Comparison of ENCODE assay signal across 3 cellular contexts in the genomic region with DNA sequence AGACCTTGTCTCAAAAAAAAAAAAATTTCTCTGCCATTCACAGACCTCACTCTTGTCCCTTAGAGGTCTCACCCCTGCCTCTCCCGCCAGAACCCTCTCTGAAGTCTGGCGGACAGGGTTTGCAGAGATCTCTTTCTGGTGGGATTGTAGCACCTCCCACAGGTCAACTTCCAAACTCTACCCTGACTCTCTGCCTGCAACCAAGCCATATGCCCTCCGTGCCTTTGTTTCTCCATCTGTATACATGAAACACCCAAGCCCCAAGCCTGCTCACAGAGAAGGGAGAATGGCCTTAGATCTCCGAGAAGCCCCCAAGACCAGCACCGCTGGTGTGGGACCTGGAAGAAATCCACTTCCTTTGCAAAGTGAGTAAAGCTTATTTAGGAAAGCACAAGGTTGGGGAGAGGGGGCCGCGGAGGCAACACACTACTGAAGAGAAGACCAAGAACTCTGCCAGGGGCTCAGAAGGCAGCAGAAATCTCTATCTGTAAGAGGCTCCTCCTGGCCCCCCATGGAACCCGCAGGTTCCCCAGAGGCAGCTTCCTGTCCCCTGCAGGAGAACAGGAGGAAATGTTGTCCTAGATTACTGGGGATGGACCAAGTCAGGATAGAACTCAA.
TF ChIP-seq lines count a peak whose summit lies in the region.

No MANE protein-coding gene starts in this region.

TF ChIP-seq in SK-N-SH, 30 proteins besides CTCF, POLR2A, EP300 and RAD21 (continues in another document):
- TF ChIP-seq, protein P1, sequence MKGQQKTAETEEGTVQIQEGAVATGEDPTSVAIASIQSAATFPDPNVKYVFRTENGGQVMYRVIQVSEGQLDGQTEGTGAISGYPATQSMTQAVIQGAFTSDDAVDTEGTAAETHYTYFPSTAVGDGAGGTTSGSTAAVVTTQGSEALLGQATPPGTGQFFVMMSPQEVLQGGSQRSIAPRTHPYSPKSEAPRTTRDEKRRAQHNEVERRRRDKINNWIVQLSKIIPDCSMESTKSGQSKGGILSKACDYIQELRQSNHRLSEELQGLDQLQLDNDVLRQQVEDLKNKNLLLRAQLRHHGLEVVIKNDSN (IDR thresholded peaks at IDR 0.05; ENCODE audit: borderline replicate concordance, low read depth), result no peak
- no peak for TF ChIP-seq MEF2A (IDR thresholded peaks at IDR 0.05; ENCODE audit: borderline replicate concordance, low read depth)
- no peak for TF ChIP-seq TAF1 (IDR thresholded peaks at IDR 0.05; ENCODE audit: borderline replicate concordance, low read depth, low read length)
- no peak for TF ChIP-seq RXRA (IDR thresholded peaks at IDR 0.05; ENCODE audit: borderline replicate concordance, low read depth)
- TF ChIP-seq USF2 (IDR thresholded peaks at IDR 0.05; ENCODE audit: borderline replicate concordance, low read depth, low read length), result no peak
- TF ChIP-seq GATA2 (CRISPR knock-in tag; IDR thresholded peaks at IDR 0.05), result no peak
- TF ChIP-seq POLR2AphosphoS5 (IDR thresholded peaks at IDR 0.05; ENCODE audit: low read depth, low read length), result no peak
- TF ChIP-seq FOSL2 (IDR thresholded peaks at IDR 0.05; ENCODE audit: borderline replicate concordance, low read depth), result no peak
- TF ChIP-seq TCF12 (IDR thresholded peaks at IDR 0.05), result no peak
- no peak for TF ChIP-seq REST (IDR thresholded peaks at IDR 0.05; ENCODE audit: low read depth, low read length)
- no peak for TF ChIP-seq IRF3 (IDR thresholded peaks at IDR 0.05; ENCODE audit: low read depth, low read length)
- no peak for TF ChIP-seq YY1 (IDR thresholded peaks at IDR 0.05; ENCODE audit: low read depth)

TF ChIP-seq in SK-N-SH treated with all-trans-retinoic acid at 6 μM for 48 hours, 23 proteins besides CTCF, POLR2A, EP300 and RAD21:
- TF ChIP-seq ZFP3 (CRISPR knock-in tag; IDR thresholded peaks at IDR 0.05) (no peak), CSDC2 (CRISPR knock-in tag; IDR thresholded peaks at IDR 0.05) (no peak), ZNF8 (CRISPR knock-in tag; IDR thresholded peaks at IDR 0.05) (no peak), CSRNP3 (CRISPR knock-in tag; IDR thresholded peaks at IDR 0.05) (no peak), OSR1 (CRISPR knock-in tag; IDR thresholded peaks at IDR 0.05) (no peak), SNAI2 (CRISPR knock-in tag; IDR thresholded peaks at IDR 0.05) (no peak), TCF4 (CRISPR knock-in tag; IDR thresholded peaks at IDR 0.05; ENCODE audit: borderline replicate concordance) (no peak), ESRRG (CRISPR knock-in tag; IDR thresholded peaks at IDR 0.05) (no peak), ZFP30 (CRISPR knock-in tag; IDR thresholded peaks at IDR 0.05) (no peak), ZNF565 (CRISPR knock-in tag; conservative IDR thresholded peaks at IDR 0.05; ENCODE audit: low read depth) (no peak), PPARA (CRISPR knock-in tag; IDR thresholded peaks at IDR 0.05; ENCODE audit: borderline replicate concordance) (no peak), ISL1 (CRISPR knock-in tag; IDR thresholded peaks at IDR 0.05) (no peak)
- TF ChIP-seq, protein P2, sequence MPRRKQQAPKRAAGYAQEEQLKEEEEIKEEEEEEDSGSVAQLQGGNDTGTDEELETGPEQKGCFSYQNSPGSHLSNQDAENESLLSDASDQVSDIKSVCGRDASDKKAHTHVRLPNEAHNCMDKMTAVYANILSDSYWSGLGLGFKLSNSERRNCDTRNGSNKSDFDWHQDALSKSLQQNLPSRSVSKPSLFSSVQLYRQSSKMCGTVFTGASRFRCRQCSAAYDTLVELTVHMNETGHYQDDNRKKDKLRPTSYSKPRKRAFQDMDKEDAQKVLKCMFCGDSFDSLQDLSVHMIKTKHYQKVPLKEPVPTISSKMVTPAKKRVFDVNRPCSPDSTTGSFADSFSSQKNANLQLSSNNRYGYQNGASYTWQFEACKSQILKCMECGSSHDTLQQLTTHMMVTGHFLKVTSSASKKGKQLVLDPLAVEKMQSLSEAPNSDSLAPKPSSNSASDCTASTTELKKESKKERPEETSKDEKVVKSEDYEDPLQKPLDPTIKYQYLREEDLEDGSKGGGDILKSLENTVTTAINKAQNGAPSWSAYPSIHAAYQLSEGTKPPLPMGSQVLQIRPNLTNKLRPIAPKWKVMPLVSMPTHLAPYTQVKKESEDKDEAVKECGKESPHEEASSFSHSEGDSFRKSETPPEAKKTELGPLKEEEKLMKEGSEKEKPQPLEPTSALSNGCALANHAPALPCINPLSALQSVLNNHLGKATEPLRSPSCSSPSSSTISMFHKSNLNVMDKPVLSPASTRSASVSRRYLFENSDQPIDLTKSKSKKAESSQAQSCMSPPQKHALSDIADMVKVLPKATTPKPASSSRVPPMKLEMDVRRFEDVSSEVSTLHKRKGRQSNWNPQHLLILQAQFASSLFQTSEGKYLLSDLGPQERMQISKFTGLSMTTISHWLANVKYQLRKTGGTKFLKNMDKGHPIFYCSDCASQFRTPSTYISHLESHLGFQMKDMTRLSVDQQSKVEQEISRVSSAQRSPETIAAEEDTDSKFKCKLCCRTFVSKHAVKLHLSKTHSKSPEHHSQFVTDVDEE (CRISPR knock-in tag; IDR thresholded peaks at IDR 0.05), result no peak
- TF ChIP-seq, protein P3, sequence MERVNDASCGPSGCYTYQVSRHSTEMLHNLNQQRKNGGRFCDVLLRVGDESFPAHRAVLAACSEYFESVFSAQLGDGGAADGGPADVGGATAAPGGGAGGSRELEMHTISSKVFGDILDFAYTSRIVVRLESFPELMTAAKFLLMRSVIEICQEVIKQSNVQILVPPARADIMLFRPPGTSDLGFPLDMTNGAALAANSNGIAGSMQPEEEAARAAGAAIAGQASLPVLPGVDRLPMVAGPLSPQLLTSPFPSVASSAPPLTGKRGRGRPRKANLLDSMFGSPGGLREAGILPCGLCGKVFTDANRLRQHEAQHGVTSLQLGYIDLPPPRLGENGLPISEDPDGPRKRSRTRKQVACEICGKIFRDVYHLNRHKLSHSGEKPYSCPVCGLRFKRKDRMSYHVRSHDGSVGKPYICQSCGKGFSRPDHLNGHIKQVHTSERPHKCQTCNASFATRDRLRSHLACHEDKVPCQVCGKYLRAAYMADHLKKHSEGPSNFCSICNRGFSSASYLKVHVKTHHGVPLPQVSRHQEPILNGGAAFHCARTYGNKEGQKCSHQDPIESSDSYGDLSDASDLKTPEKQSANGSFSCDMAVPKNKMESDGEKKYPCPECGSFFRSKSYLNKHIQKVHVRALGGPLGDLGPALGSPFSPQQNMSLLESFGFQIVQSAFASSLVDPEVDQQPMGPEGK (CRISPR knock-in tag; IDR thresholded peaks at IDR 0.05; ENCODE audit: borderline replicate concordance), result no peak
TF ChIP-seq in SK-N-SH treated with all-trans-retinoic acid at 6 μM for 48 hours: peak in this region for 0.

TF ChIP-seq in WTC11, 78 proteins besides CTCF, POLR2A, EP300 and RAD21:
- TF ChIP-seq, protein P4, sequence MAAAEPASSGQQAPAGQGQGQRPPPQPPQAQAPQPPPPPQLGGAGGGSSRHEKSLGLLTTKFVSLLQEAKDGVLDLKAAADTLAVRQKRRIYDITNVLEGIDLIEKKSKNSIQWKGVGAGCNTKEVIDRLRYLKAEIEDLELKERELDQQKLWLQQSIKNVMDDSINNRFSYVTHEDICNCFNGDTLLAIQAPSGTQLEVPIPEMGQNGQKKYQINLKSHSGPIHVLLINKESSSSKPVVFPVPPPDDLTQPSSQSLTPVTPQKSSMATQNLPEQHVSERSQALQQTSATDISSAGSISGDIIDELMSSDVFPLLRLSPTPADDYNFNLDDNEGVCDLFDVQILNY (CRISPR knock-in tag; IDR thresholded peaks at IDR 0.05), result no peak
- TF ChIP-seq USF2 (CRISPR knock-in tag; IDR thresholded peaks at IDR 0.05) (no peak), ZNF416 (CRISPR knock-in tag; IDR thresholded peaks at IDR 0.05) (no peak), IRF1 (CRISPR knock-in tag; IDR thresholded peaks at IDR 0.05) (no peak), ESRRA (CRISPR knock-in tag; IDR thresholded peaks at IDR 0.05; ENCODE audit: borderline replicate concordance) (no peak), ZNF263 (CRISPR knock-in tag; IDR thresholded peaks at IDR 0.05; ENCODE audit: low read depth) (no peak), GABPB1 (CRISPR knock-in tag; IDR thresholded peaks at IDR 0.05) (no peak), NR3C1 (CRISPR knock-in tag; conservative IDR thresholded peaks at IDR 0.05; ENCODE audit: low read depth) (no peak)
- TF ChIP-seq, protein P5, sequence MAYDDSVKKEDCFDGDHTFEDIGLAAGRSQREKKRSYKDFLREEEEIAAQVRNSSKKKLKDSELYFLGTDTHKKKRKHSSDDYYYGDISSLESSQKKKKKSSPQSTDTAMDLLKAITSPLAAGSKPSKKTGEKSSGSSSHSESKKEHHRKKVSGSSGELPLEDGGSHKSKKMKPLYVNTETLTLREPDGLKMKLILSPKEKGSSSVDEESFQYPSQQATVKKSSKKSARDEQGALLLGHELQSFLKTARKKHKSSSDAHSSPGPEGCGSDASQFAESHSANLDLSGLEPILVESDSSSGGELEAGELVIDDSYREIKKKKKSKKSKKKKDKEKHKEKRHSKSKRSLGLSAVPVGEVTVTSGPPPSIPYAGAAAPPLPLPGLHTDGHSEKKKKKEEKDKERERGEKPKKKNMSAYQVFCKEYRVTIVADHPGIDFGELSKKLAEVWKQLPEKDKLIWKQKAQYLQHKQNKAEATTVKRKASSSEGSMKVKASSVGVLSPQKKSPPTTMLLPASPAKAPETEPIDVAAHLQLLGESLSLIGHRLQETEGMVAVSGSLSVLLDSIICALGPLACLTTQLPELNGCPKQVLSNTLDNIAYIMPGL (CRISPR knock-in tag; IDR thresholded peaks at IDR 0.05), result no peak
- TF ChIP-seq, protein P6, sequence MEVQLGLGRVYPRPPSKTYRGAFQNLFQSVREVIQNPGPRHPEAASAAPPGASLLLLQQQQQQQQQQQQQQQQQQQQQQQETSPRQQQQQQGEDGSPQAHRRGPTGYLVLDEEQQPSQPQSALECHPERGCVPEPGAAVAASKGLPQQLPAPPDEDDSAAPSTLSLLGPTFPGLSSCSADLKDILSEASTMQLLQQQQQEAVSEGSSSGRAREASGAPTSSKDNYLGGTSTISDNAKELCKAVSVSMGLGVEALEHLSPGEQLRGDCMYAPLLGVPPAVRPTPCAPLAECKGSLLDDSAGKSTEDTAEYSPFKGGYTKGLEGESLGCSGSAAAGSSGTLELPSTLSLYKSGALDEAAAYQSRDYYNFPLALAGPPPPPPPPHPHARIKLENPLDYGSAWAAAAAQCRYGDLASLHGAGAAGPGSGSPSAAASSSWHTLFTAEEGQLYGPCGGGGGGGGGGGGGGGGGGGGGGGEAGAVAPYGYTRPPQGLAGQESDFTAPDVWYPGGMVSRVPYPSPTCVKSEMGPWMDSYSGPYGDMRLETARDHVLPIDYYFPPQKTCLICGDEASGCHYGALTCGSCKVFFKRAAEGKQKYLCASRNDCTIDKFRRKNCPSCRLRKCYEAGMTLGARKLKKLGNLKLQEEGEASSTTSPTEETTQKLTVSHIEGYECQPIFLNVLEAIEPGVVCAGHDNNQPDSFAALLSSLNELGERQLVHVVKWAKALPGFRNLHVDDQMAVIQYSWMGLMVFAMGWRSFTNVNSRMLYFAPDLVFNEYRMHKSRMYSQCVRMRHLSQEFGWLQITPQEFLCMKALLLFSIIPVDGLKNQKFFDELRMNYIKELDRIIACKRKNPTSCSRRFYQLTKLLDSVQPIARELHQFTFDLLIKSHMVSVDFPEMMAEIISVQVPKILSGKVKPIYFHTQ (CRISPR knock-in tag; IDR thresholded peaks at IDR 0.05), result no peak
TF ChIP-seq in WTC11: peak in this region for 0.
